1 cellular context compared by ENCODE assay signal in genomic region chr15:28127036-28127435, GRCh38.
TF ChIP-seq lines count a peak whose summit lies in the region.

No MANE protein-coding gene starts in this region.

TF ChIP-seq in WTC11, 78 proteins besides CTCF, POLR2A, EP300 and RAD21 (continued from another document):
- TF ChIP-seq ATF6 (CRISPR knock-in tag; IDR thresholded peaks at IDR 0.05): no peak
- TF ChIP-seq ZNF671 (CRISPR knock-in tag; IDR thresholded peaks at IDR 0.05): no peak
